ENCODE assay signal across 14 cellular contexts in genomic region chr16:85860413-85861094, GRCh38. TPM values are rescaled to one million over a fixed set of nuclear protein-coding genes. Genes with fewer than 3 reads are reported as not detected.
DNase-seq lines count a peak whose midpoint lies in the region; ATAC-seq and TF ChIP-seq lines count a peak whose summit lies in the region.
"Had no signal": no experiment of that assay in that cellular context is flagged by ENCODE, and none has a peak within 500 bp of the region (broad histone marks: within the 10 kb centered on the region; RNA-seq: fewer than 3 reads in every experiment).

No MANE protein-coding gene starts in this region.

- no peaks in the 10 kb centered on the region for H3K36me3 ChIP-seq in right atrium auricular region
- H3K36me3 ChIP-seq: gastrocnemius medialis had no signal

- no peaks in the 10 kb centered on the region for H3K9me3 Mint-ChIP-seq in central memory CD8-positive, alpha-beta T cell

- H3K4me1 ChIP-seq in right atrium auricular region = no peaks in the 10 kb centered on the region
- H3K4me1 ChIP-seq: gastrocnemius medialis had no signal

- H3K27ac Mint-ChIP-seq in central memory CD8-positive, alpha-beta T cell (ENCODE audit: low read depth) = no peak overlapping the region

- H3K27ac ChIP-seq in right atrium auricular region = no peak overlapping the region
- H3K27ac ChIP-seq: gastrocnemius medialis had no signal

- intact Hi-C loops in cardiac septum (cut with DNase I) = no loop called here

- no peaks in the 10 kb centered on the region for H3K4me1 Mint-ChIP-seq in central memory CD8-positive, alpha-beta T cell

- H3K27me3 ChIP-seq in right atrium auricular region = no peaks in the 10 kb centered on the region

- no peak overlapping the region for H3K4me3 Mint-ChIP-seq in central memory CD8-positive, alpha-beta T cell

- H3K27me3 Mint-ChIP-seq in central memory CD8-positive, alpha-beta T cell = no peaks in the 10 kb centered on the region

- no peak for TF ChIP-seq CTCF in right atrium auricular region (IDR thresholded peaks at IDR 0.05)

- peak; percentile 44 for ATAC-seq in HG02763 (IDR thresholded peaks at IDR 0.05; ENCODE audit: unreplicated experiment)
- ATAC-seq in central memory CD8-positive, alpha-beta T cell (replicated peaks; ENCODE audit: extremely low read depth, poor library complexity, severe bottlenecking) = peak; percentile 24
- ATAC-seq in HG02970 (IDR thresholded peaks at IDR 0.05; ENCODE audit: low FRiP score, unreplicated experiment) = no peak
- ATAC-seq: gastrocnemius medialis had no signal

- no peak overlapping the region for H3K4me3 ChIP-seq in right atrium auricular region
- H3K4me3 ChIP-seq: gastrocnemius medialis had no signal

- peak; percentile 54 for DNase-seq in right atrium auricular region (ENCODE audit: low spot score)
- no peak for DNase-seq in cardiac septum (ENCODE audit: low spot score)
- no peak for DNase-seq in central memory CD8-positive, alpha-beta T cell (ENCODE audit: low spot score in 2 of 2)
- peak; percentile 25 for DNase-seq in ureter (ENCODE audit: low spot score)
- no peak for DNase-seq in hypothalamus (lab: John Stamatoyannopoulos, UW)
- no peak for DNase-seq in cerebellar nuclear complex (lab: John Stamatoyannopoulos, UW)
- DNase-seq: anterior cingulate cortex; DMS53; gastrocnemius medialis; NCI-H2029; stimulated activated CD4-positive, alpha-beta T cell treated with anti-CD3 and anti-CD28 coated beads, Interleukin-4, amount 100 ng/mL, for 1 hour; stimulated activated naive CD4-positive, alpha-beta T cell had no signal

- H3K36me3 Mint-ChIP-seq in central memory CD8-positive, alpha-beta T cell (ENCODE audit: insufficient read depth) = peaks cover 2% of the 10 kb centered on the region

- peaks cover 0 to 7% of the 10 kb centered on the region in 2 donors for H3K9me3 ChIP-seq in right atrium auricular region
- H3K9me3 ChIP-seq: gastrocnemius medialis had no signal

RNA-seq across cellular contexts. Expression of gene IRF8, which starts 38.4 kb away (rescaled TPM):
- total RNA-seq in right atrium auricular region = 10 to 100 TPM in 1 of 2 donors, 1 to 10 TPM in 1; 2.2 to 10.6 TPM
- 1.6 TPM for total RNA-seq in cardiac septum
- 9.5 TPM for total RNA-seq in ureter

Comparison
In these comparisons a context has a peak if more than half of its experiments do, and no peak if none do; other contexts are left out.
1. DNase-seq: peak in right atrium auricular region (single experiment) and ureter (single experiment); none in cardiac septum (single experiment), central memory CD8-positive, alpha-beta T cell (0 of 2), hypothalamus (0 of 51) and cerebellar nuclear complex (0 of 2).